In the genomic region with DNA sequence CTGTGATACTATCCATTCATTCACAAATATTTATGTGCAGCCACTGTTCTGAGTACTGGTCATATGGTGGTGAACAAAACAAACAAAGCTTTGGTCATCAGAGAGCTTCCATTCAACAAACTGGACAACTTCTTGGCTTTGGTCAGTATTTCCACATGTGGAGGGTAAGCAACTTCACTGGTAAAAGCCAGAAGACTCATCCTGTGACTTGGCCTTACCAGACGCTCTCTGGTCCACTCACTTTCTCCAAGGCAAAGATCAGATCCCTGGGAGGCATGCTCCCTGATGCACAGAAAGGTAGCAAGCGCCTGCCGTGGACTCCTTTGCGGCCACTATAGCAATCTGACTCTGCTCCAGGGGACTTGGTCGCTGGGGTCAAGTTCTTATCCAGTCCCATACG, we compare ENCODE assay signal across 2 cellular contexts.
TF ChIP-seq lines count a peak whose summit lies in the region.

No MANE protein-coding gene starts in this region.

TF ChIP-seq in GM12891, 5 proteins besides CTCF, POLR2A, EP300 and RAD21:
- no peak for TF ChIP-seq POU2F2 (IDR thresholded peaks at IDR 0.05; ENCODE audit: low read depth, low read length)
- TF ChIP-seq TAF1 (IDR thresholded peaks at IDR 0.05; ENCODE audit: low read depth, low read length), result no peak
- no peak for TF ChIP-seq SPI1 (IDR thresholded peaks at IDR 0.05; ENCODE audit: low read depth, low read length)
- TF ChIP-seq PAX5 (IDR thresholded peaks at IDR 0.05; ENCODE audit: insufficient read depth, low read length, severe bottlenecking), result no peak
- TF ChIP-seq POLR2AphosphoS5 (IDR thresholded peaks at IDR 0.05; ENCODE audit: low read depth, low read length), result no peak

TF ChIP-seq in HepG2, 621 proteins besides CTCF, POLR2A, EP300 and RAD21:
- no peak for TF ChIP-seq ZBTB7B (CRISPR knock-in tag; IDR thresholded peaks at IDR 0.05)
- TF ChIP-seq ZSCAN31 (CRISPR knock-in tag; IDR thresholded peaks at IDR 0.05; ENCODE audit: low read depth), result no peak
